In genomic region chr6:45724511-45724910, GRCh38 we compare ENCODE assay signal across 13 cellular contexts.
DNase-seq lines count a peak whose midpoint lies in the region; ATAC-seq and TF ChIP-seq lines count a peak whose summit lies in the region.
"Had no signal": no experiment of that assay in that cellular context is flagged by ENCODE, and none has a peak within 500 bp of the region (broad histone marks: within the 10 kb centered on the region; RNA-seq: fewer than 3 reads in every experiment).

No MANE protein-coding gene starts in this region.

- no peak overlapping the region for H2BK120ac ChIP-seq in IMR-90 (ENCODE audit: low read depth, low read length)

- H3K9me3 ChIP-seq in IMR-90 (ENCODE audit: control insufficient read depth, insufficient read depth, low read length): no peaks in the 10 kb centered on the region
- H3K9me3 ChIP-seq in gastroesophageal sphincter: peaks cover 0 to 11% (median 0%) of the 10 kb centered on the region in 3 donors
- peaks cover 0 to 13% (median 6%) of the 10 kb centered on the region in 8 donors for H3K9me3 ChIP-seq in spleen
- no peaks in the 10 kb centered on the region for H3K9me3 ChIP-seq in Caco-2
- H3K9me3 ChIP-seq: tibial artery had no signal

- H3K9me1 ChIP-seq in IMR-90 (ENCODE audit: insufficient read depth, low read length): no peaks in the 10 kb centered on the region

- H3K4me3 Mint-ChIP-seq in Caco-2 (ENCODE audit: unreplicated experiment): no peak overlapping the region

- H3K4me1 Mint-ChIP-seq in Caco-2 (ENCODE audit: low read depth, unreplicated experiment): no peaks in the 10 kb centered on the region

- in situ Hi-C loops in IMR-90 (cut with MboI; ENCODE audit: low sequenced_read_pairs): loop anchor here (25.0 kb wide), 2 partner anchors 637 to 1237 kb away; no protein-coding TSS in a partner anchor

- H3K27ac ChIP-seq in IMR-90 (ENCODE audit: insufficient read depth, low read length) (no peak overlapping the region), gastroesophageal sphincter (no peak overlapping the region), spleen (no peak overlapping the region)
- H3K27ac ChIP-seq: HL-60, tibial artery had no signal

- POLR2A ChIA-PET in IMR-90 (lab: Charles Lee; ENCODE audit: unreplicated experiment) (no interaction called here), Caco-2 (lab: Charles Lee) (no interaction called here)

- no peaks in the 10 kb centered on the region for H3K79me1 ChIP-seq in IMR-90 (ENCODE audit: low read depth in 1 of 2, low read length in 2 of 2)

- no peaks in the 10 kb centered on the region for H3K36me3 Mint-ChIP-seq in Caco-2 (ENCODE audit: insufficient read depth, unreplicated experiment)

- no peak for TF ChIP-seq RAD21 in IMR-90 (IDR thresholded peaks at IDR 0.05; ENCODE audit: low read length)

- no peaks in the 10 kb centered on the region for H3K9me3 Mint-ChIP-seq in Caco-2 (ENCODE audit: unreplicated experiment)

- DNase-seq in AG09319 (ENCODE audit: extremely low read depth, low read depth) (peak; percentile 51), IMR-90 (peak; percentile 84), astrocyte of the hippocampus (ENCODE audit: low read depth, low spot score) (peak; percentile 75), kidney glomerular epithelial cell (lab: John Stamatoyannopoulos, UW) (peak; percentile 63), spleen (no peak), Caco-2 (no peak)
- DNase-seq: activated gamma-delta T cell, NCI-H1694 treated with DMSO at 0.1 percent for 48 hours, occipital lobe, tibial artery had no signal

- peaks cover 2% of the 10 kb centered on the region; the same call in 1 of the 2 replicates for H3K27me3 ChIP-seq in IMR-90 (ENCODE audit: control insufficient read depth, insufficient read depth, low read length)
- H3K27me3 ChIP-seq in gastroesophageal sphincter: no peaks in the 10 kb centered on the region
- no peaks in the 10 kb centered on the region for H3K27me3 ChIP-seq in spleen (replicated peaks in 1 of 7)
- H3K27me3 ChIP-seq in Caco-2 (replicated peaks; ENCODE audit: control insufficient read depth, insufficient read depth, low read length): no peaks in the 10 kb centered on the region
- H3K27me3 ChIP-seq: tibial artery had no signal

- H3K27ac Mint-ChIP-seq in Caco-2 (ENCODE audit: unreplicated experiment): no peak overlapping the region

- no peaks in the 10 kb centered on the region for H3K27me3 Mint-ChIP-seq in Caco-2 (ENCODE audit: insufficient read depth, unreplicated experiment)

- no peak overlapping the region for H3K4ac ChIP-seq in IMR-90 (ENCODE audit: low read depth, low read length)

- dilution Hi-C loops in IMR-90 (cut with HindIII; ENCODE audit: low sequenced_read_pairs, unreplicated experiment): no loop called here

- peaks cover 2% of the 10 kb centered on the region; the same call in 1 of the 2 replicates for H3K4me1 ChIP-seq in IMR-90 (ENCODE audit: control insufficient read depth, insufficient read depth, low read length)
- no peaks in the 10 kb centered on the region for H3K4me1 ChIP-seq in gastroesophageal sphincter
- H3K4me1 ChIP-seq in spleen: peaks cover 0 to 2% (median 0%) of the 10 kb centered on the region in 6 donors
- no peaks in the 10 kb centered on the region for H3K4me1 ChIP-seq in Caco-2
- H3K4me1 ChIP-seq: tibial artery had no signal

- H4K91ac ChIP-seq in IMR-90 (ENCODE audit: insufficient read depth, low read depth, low read length): no peak overlapping the region

- H2BK20ac ChIP-seq in IMR-90 (ENCODE audit: low read depth, low read length): no peak overlapping the region

- no peak overlapping the region for H2AK9ac ChIP-seq in IMR-90 (replicated peaks; ENCODE audit: low read depth, low read length, poor library complexity)

- no peak overlapping the region for H4K8ac ChIP-seq in IMR-90 (ENCODE audit: low read depth in 2 of 2, low read length in 2 of 2)

- no peak for TF ChIP-seq CTCF in AG09319 (IDR thresholded peaks at IDR 0.05; ENCODE audit: low read depth, low read length)
- TF ChIP-seq CTCF in IMR-90 (conservative IDR thresholded peaks at IDR 0.05; ENCODE audit: low read depth, low read length): no peak
- no peak for TF ChIP-seq CTCF in gastroesophageal sphincter (IDR thresholded peaks at IDR 0.05)
- no peak for TF ChIP-seq CTCF in spleen (IDR thresholded peaks at IDR 0.05 in 8 of 11, conservative IDR thresholded peaks at IDR 0.05 in 3 of 11)
- TF ChIP-seq CTCF in Caco-2 (IDR thresholded peaks at IDR 0.05; ENCODE audit: insufficient read depth in 1 of 2, low read depth in 1 of 2, low read length in 1 of 2, severe bottlenecking in 1 of 2, unreplicated experiment in 1 of 2): no peak

- H2BK5ac ChIP-seq in IMR-90 (ENCODE audit: low read depth, low read length, poor library complexity, severe bottlenecking): no peak overlapping the region

- intact Hi-C loops in IMR-90 (cut with micrococcal nuclease): no loop called here
- intact Hi-C loops in spleen (cut with DNase I; ENCODE audit: low total_unique reads): no loop called here
- intact Hi-C loops in Caco-2 (cut with micrococcal nuclease; ENCODE audit: unreplicated experiment): no loop called here

- H3K9ac ChIP-seq in IMR-90 (ENCODE audit: low read depth, low read length): no peak overlapping the region

- H3K4me2 ChIP-seq in IMR-90 (ENCODE audit: low read depth, low read length): no peak overlapping the region

- WGBS in IMR-90 (ENCODE audit: extremely low coverage in 2 of 2, insufficient read length in 1 of 2), 2 experiments: no CpG with 5 or more reads among the region's 2 CpGs
- 13 to 58% methylated on average over 2 of the region's 2 CpGs for whole genome bisulfite sequencing in gastroesophageal sphincter (ENCODE audit: low coverage in 1 of 2), 2 donors
- WGBS in spleen, 5 donors: 60 to 89% (median 76%) methylated on average over 2 of the region's 2 CpGs

- H2BK15ac ChIP-seq in IMR-90 (ENCODE audit: low read depth, low read length): no peak overlapping the region

- no peak overlapping the region for H3K56ac ChIP-seq in IMR-90 (ENCODE audit: extremely low read depth, insufficient read depth, low read length)

- TF ChIP-seq POLR2A in IMR-90 (IDR thresholded peaks at IDR 0.05; ENCODE audit: low read depth, low read length) (no peak), gastroesophageal sphincter (IDR thresholded peaks at IDR 0.05) (no peak), spleen (IDR thresholded peaks at IDR 0.05) (no peak)

- no peaks in the 10 kb centered on the region for H4K20me1 ChIP-seq in IMR-90 (ENCODE audit: insufficient read depth, low read length)

- CTCF ChIA-PET in IMR-90 (lab: Yijun Ruan, JAX) (interaction anchor here (1.2 kb wide), 1 partner anchor 10 kb away, joined by 3 read pairs; no protein-coding TSS in a partner anchor), Caco-2 (lab: Charles Lee) (no interaction called here)

- BruUV-seq in IMR-90 (replicated peaks; lab: Mats Ljungman, UMichigan) (no TSS peak), Caco-2 (replicated peaks; lab: Mats Ljungman, UMichigan) (no TSS peak)

- no peak overlapping the region for H3K14ac ChIP-seq in IMR-90 (replicated peaks; ENCODE audit: low read depth, low read length)

- peak; percentile 75 for ATAC-seq in IMR-90 (ENCODE audit: low read depth)
- ATAC-seq in gastroesophageal sphincter: no peak
- ATAC-seq in HG03354 (IDR thresholded peaks at IDR 0.05; ENCODE audit: poor library complexity, severe bottlenecking, unreplicated experiment): no peak

- no peak overlapping the region for H2AK5ac ChIP-seq in IMR-90 (ENCODE audit: low read depth, low read length)

- H2AFZ ChIP-seq in IMR-90 (replicated peaks; ENCODE audit: low read length, poor library complexity): no peak overlapping the region

- H4K5ac ChIP-seq in IMR-90 (ENCODE audit: low read depth, low read length): no peak overlapping the region

- H3K23ac ChIP-seq in IMR-90 (ENCODE audit: low read depth, low read length): no peak overlapping the region

- TF ChIP-seq EP300 in gastroesophageal sphincter (IDR thresholded peaks at IDR 0.05): no peak

- H3K36me3 ChIP-seq in IMR-90 (ENCODE audit: control insufficient read depth, insufficient read depth, low read length) (no peaks in the 10 kb centered on the region), gastroesophageal sphincter (no peaks in the 10 kb centered on the region), spleen (no peaks in the 10 kb centered on the region), Caco-2 (ENCODE audit: control insufficient read depth, insufficient read depth, low read length) (no peaks in the 10 kb centered on the region)
- H3K36me3 ChIP-seq: tibial artery had no signal

- H3K4me3 ChIP-seq in IMR-90 (ENCODE audit: insufficient read depth, low read depth, low read length) (no peak overlapping the region), gastroesophageal sphincter (no peak overlapping the region), spleen (no peak overlapping the region), Caco-2 (ENCODE audit: low read depth, low read length) (no peak overlapping the region)
- H3K4me3 ChIP-seq: tibial artery had no signal

- H3K18ac ChIP-seq in IMR-90 (ENCODE audit: low read depth, low read length): no peak overlapping the region

TF ChIP-seq in IMR-90, 13 proteins besides CTCF, POLR2A, EP300 and RAD21 (continues in another document):
- TF ChIP-seq, protein P1, sequence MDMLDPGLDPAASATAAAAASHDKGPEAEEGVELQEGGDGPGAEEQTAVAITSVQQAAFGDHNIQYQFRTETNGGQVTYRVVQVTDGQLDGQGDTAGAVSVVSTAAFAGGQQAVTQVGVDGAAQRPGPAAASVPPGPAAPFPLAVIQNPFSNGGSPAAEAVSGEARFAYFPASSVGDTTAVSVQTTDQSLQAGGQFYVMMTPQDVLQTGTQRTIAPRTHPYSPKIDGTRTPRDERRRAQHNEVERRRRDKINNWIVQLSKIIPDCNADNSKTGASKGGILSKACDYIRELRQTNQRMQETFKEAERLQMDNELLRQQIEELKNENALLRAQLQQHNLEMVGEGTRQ (IDR thresholded peaks at IDR 0.05; ENCODE audit: low read depth, low read length): no peak
- TF ChIP-seq RFX5 (IDR thresholded peaks at IDR 0.05; ENCODE audit: low read depth, low read length) (no peak), CHD1 (IDR thresholded peaks at IDR 0.05; ENCODE audit: low read depth, low read length) (no peak), FOS (IDR thresholded peaks at IDR 0.05; ENCODE audit: low read depth, low read length) (no peak), MAZ (IDR thresholded peaks at IDR 0.05; ENCODE audit: borderline replicate concordance, low read depth, low read length) (no peak), MXI1 (IDR thresholded peaks at IDR 0.05; ENCODE audit: borderline replicate concordance, low read depth, low read length) (no peak), RCOR1 (IDR thresholded peaks at IDR 0.05; ENCODE audit: insufficient replicate concordance, low read length) (no peak), SMC3 (IDR thresholded peaks at IDR 0.05; ENCODE audit: low read depth, low read length) (no peak), CEBPB (IDR thresholded peaks at IDR 0.05; ENCODE audit: low read depth, low read length) (no peak), MAFK (IDR thresholded peaks at IDR 0.05; ENCODE audit: low read depth, low read length) (no peak)

Comparison
In these comparisons a context has a peak if more than half of its experiments do, and no peak if none do; other contexts are left out.
1. DNase-seq: peak in AG09319 (single experiment), IMR-90 (single experiment), astrocyte of the hippocampus (single experiment) and kidney glomerular epithelial cell (single experiment); none in spleen (single experiment) and Caco-2 (0 of 2).